1 cellular context compared by ENCODE assay signal in the genomic region with DNA sequence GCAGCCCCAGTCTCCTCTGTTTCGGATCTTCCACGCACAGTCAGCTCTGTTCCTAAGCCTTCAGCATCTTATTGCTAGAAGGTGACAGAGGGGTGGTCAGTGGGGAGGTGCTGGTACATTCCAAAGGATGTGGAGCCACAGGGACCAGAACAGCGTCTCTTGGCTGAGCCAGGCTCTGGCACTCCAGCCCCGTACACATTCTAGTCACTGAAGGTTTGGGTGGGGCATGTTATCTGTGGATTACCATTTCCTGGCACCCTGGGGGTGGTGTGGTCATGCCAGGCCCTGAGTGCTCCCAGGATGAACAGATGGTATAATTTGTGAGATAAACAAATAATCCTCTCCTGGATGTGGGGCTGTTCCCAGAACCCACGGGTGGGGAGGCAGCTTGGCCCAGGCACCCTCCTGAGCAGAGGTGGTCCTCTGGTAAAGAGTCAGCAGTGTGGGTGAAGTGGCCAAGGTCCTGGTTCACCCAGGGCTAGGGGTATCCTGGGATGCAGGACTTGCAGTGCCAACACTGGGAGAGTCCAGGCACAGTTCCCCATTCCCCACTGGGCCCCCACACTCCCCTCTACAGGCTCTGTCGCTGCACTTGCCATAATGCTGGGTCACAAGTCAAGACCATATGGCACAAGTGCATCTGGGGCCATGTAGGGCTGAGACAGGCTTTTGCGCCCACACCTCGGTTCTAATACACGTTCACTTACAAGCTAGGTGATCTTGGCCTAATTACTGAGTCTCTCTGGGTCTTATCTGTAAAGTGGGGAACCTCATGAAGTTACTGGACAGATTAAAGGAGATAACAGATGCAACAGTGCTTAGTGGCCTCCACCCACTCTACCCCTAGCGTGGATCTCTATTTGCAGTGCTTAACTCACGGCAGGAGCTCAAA.
TF ChIP-seq lines count a peak whose summit lies in the region.

No MANE protein-coding gene starts in this region.

TF ChIP-seq in WTC11, 78 proteins besides CTCF, POLR2A, EP300 and RAD21 (continued from another document):
- TF ChIP-seq, protein P1, sequence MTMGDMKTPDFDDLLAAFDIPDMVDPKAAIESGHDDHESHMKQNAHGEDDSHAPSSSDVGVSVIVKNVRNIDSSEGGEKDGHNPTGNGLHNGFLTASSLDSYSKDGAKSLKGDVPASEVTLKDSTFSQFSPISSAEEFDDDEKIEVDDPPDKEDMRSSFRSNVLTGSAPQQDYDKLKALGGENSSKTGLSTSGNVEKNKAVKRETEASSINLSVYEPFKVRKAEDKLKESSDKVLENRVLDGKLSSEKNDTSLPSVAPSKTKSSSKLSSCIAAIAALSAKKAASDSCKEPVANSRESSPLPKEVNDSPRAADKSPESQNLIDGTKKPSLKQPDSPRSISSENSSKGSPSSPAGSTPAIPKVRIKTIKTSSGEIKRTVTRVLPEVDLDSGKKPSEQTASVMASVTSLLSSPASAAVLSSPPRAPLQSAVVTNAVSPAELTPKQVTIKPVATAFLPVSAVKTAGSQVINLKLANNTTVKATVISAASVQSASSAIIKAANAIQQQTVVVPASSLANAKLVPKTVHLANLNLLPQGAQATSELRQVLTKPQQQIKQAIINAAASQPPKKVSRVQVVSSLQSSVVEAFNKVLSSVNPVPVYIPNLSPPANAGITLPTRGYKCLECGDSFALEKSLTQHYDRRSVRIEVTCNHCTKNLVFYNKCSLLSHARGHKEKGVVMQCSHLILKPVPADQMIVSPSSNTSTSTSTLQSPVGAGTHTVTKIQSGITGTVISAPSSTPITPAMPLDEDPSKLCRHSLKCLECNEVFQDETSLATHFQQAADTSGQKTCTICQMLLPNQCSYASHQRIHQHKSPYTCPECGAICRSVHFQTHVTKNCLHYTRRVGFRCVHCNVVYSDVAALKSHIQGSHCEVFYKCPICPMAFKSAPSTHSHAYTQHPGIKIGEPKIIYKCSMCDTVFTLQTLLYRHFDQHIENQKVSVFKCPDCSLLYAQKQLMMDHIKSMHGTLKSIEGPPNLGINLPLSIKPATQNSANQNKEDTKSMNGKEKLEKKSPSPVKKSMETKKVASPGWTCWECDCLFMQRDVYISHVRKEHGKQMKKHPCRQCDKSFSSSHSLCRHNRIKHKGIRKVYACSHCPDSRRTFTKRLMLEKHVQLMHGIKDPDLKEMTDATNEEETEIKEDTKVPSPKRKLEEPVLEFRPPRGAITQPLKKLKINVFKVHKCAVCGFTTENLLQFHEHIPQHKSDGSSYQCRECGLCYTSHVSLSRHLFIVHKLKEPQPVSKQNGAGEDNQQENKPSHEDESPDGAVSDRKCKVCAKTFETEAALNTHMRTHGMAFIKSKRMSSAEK (CRISPR knock-in tag; IDR thresholded peaks at IDR 0.05; ENCODE audit: borderline replicate concordance), result no peak
- TF ChIP-seq RELA (CRISPR knock-in tag; IDR thresholded peaks at IDR 0.05; ENCODE audit: borderline replicate concordance) (no peak), ZNF263 (CRISPR knock-in tag; IDR thresholded peaks at IDR 0.05; ENCODE audit: low read depth) (no peak), NR3C1 (CRISPR knock-in tag; conservative IDR thresholded peaks at IDR 0.05; ENCODE audit: low read depth) (no peak)
